8 cellular contexts compared by ENCODE assay signal in genomic region chr5:6728011-6728794, GRCh38. TPM values are rescaled to one million over a fixed set of nuclear protein-coding genes. Genes with fewer than 3 reads are reported as not detected.
DNase-seq lines count a peak whose midpoint lies in the region; ATAC-seq and TF ChIP-seq lines count a peak whose summit lies in the region.

No MANE protein-coding gene starts in this region.

- H3K9me3 Mint-ChIP-seq in activated naive CD4-positive, alpha-beta T cell treated with anti-CD3 and anti-CD28 coated beads, Interleukin-2, amount 50 U/mL, for 24 hours: no peaks in the 10 kb centered on the region
- no peaks in the 10 kb centered on the region for H3K9me3 Mint-ChIP-seq in nephron

- H3K27ac ChIP-seq in OCI-LY1 (ENCODE audit: low read depth, low read length, poor library complexity, severe bottlenecking): peak overlapping the region; percentile 97
- H3K27ac ChIP-seq in vagina: no peak overlapping the region

- no peak overlapping the region for H2AFZ ChIP-seq in OCI-LY1 (ENCODE audit: low read length)

- H3K9ac ChIP-seq in OCI-LY1 (ENCODE audit: low read length): peak overlapping the region; percentile 67

- H3K4me3 ChIP-seq in OCI-LY1 (ENCODE audit: low read depth, low read length, poor library complexity, severe bottlenecking): peak overlapping the region; percentile 47
- H3K4me3 ChIP-seq in vagina: no peak overlapping the region

- H3K4me1 ChIP-seq in OCI-LY1 (ENCODE audit: insufficient read depth, low read length, severe bottlenecking) (peaks cover 88% of the 10 kb centered on the region), vagina (peaks cover 85% of the 10 kb centered on the region)

- H3K79me2 ChIP-seq in OCI-LY1 (ENCODE audit: insufficient read depth, low read length): peaks cover 51% of the 10 kb centered on the region

- H3K27ac Mint-ChIP-seq in activated naive CD4-positive, alpha-beta T cell treated with anti-CD3 and anti-CD28 coated beads, Interleukin-2, amount 50 U/mL, for 24 hours: peak overlapping the region; percentile 92
- H3K27ac Mint-ChIP-seq in nephron: peak overlapping the region in 2 of 3 experiments; percentile 6 to 32

- no peaks in the 10 kb centered on the region for H3K9me2 ChIP-seq in OCI-LY1 (ENCODE audit: low read depth, low read length)

- H3K27me3 Mint-ChIP-seq in activated naive CD4-positive, alpha-beta T cell treated with anti-CD3 and anti-CD28 coated beads, Interleukin-2, amount 50 U/mL, for 24 hours: no peaks in the 10 kb centered on the region
- no peaks in the 10 kb centered on the region for H3K27me3 Mint-ChIP-seq in nephron (ENCODE audit: low read depth)

- H3K4me1 Mint-ChIP-seq in activated naive CD4-positive, alpha-beta T cell treated with anti-CD3 and anti-CD28 coated beads, Interleukin-2, amount 50 U/mL, for 24 hours: peaks cover 96% of the 10 kb centered on the region
- peaks cover 85% of the 10 kb centered on the region for H3K4me1 Mint-ChIP-seq in nephron

- H3K4me3 Mint-ChIP-seq in activated naive CD4-positive, alpha-beta T cell treated with anti-CD3 and anti-CD28 coated beads, Interleukin-2, amount 50 U/mL, for 24 hours: peak overlapping the region; percentile 5
- H3K4me3 Mint-ChIP-seq in nephron: no peak overlapping the region

- no peaks in the 10 kb centered on the region for H3K27me3 ChIP-seq in OCI-LY1 (ENCODE audit: insufficient read depth, low read length)
- no peaks in the 10 kb centered on the region for H3K27me3 ChIP-seq in vagina

- peaks cover 24% of the 10 kb centered on the region; the same call in 1 of the 2 replicates for H3K36me3 ChIP-seq in OCI-LY1 (ENCODE audit: insufficient read depth, low read length)
- no peaks in the 10 kb centered on the region for H3K36me3 ChIP-seq in vagina

- no peaks in the 10 kb centered on the region for H3F3A ChIP-seq in OCI-LY1 (ENCODE audit: insufficient read depth, low read length)

- no peaks in the 10 kb centered on the region for H3K9me3 ChIP-seq in OCI-LY1 (ENCODE audit: low read length)
- no peaks in the 10 kb centered on the region for H3K9me3 ChIP-seq in vagina

- peaks cover 4% of the 10 kb centered on the region for H3K36me3 Mint-ChIP-seq in activated naive CD4-positive, alpha-beta T cell treated with anti-CD3 and anti-CD28 coated beads, Interleukin-2, amount 50 U/mL, for 24 hours
- H3K36me3 Mint-ChIP-seq in nephron (ENCODE audit: low read depth): peaks cover 21% of the 10 kb centered on the region

- no peaks in the 10 kb centered on the region for H4K20me1 ChIP-seq in OCI-LY1 (ENCODE audit: insufficient read depth, low read length)

- H3K4me2 ChIP-seq in OCI-LY1 (ENCODE audit: low read length): peak overlapping the region; percentile 74

- intact Hi-C loops in vagina (cut with DNase I): no loop called here

- no peak for DNase-seq in activated naive CD4-positive, alpha-beta T cell treated with anti-CD3 and anti-CD28 coated beads, Interleukin-2, amount 50 U/mL, for 16 hours
- DNase-seq in NCI-H187 treated with DMSO at 0.1 percent for 48 hours (lab: John Stamatoyannopoulos, UW): no peak
- no peak for DNase-seq in vagina (ENCODE audit: extremely low spot score in 2 of 2)
- DNase-seq in islet precursor cell: no peak

- peak; percentile 87 for ATAC-seq in HG03045 (IDR thresholded peaks at IDR 0.05; ENCODE audit: unreplicated experiment)

- peak; percentile 37; the same call in 1 of the 2 replicates for TF ChIP-seq CTCF in OCI-LY1 (IDR thresholded peaks at IDR 0.05; ENCODE audit: low read length)
- no peak for TF ChIP-seq CTCF in nephron (IDR thresholded peaks at IDR 0.05; ENCODE audit: unreplicated experiment in 3 of 3)
- no peak for TF ChIP-seq CTCF in vagina (IDR thresholded peaks at IDR 0.05)

- no peak for TF ChIP-seq POLR2A in vagina (IDR thresholded peaks at IDR 0.05)

RNA-seq across cellular contexts. Expression of gene TENT4A, which starts 15.0 kb away (rescaled TPM):
- 38.1 TPM for total RNA-seq in vagina
